ENCODE assay signal across 28 cellular contexts in genomic region chr2:31386172-31386571, GRCh38. TPM values are rescaled to one million over a fixed set of nuclear protein-coding genes. Genes with fewer than 3 reads are reported as not detected.
"Had no signal": no experiment of that assay in that cellular context is flagged by ENCODE, and none has a peak within 500 bp of the region (broad histone marks: within the 10 kb centered on the region; RNA-seq: fewer than 3 reads in every experiment).

No MANE protein-coding gene starts in this region.

- H3K4me1 Mint-ChIP-seq: activated B cell treated with CpG ODN at 0.5 μM for 24 hours; activated naive CD4-positive, alpha-beta T cell treated with anti-CD3 and anti-CD28 coated beads, Interleukin-2, amount 50 U/mL, for 24 hours; activated naive CD8-positive, alpha-beta T cell treated with anti-CD3 and anti-CD28 coated beads, Interleukin-2, amount 50 U/mL, for 24 hours had no signal

- H3K4me3 ChIP-seq: gastrocnemius medialis, psoas muscle, spleen, tibial nerve, uterus had no signal

- H3K4me3 Mint-ChIP-seq: activated B cell treated with CpG ODN at 0.5 μM for 24 hours; activated CD4-positive, alpha-beta T cell treated with anti-CD3 and anti-CD28 coated beads for 36 hours; activated CD8-positive, alpha-beta memory T cell treated with anti-CD3 and anti-CD28 coated beads, Interleukin-2, amount 10 ng/mL, durations not matched to agents 7 days and 5 days; activated CD8-positive, alpha-beta T cell treated with anti-CD3 and anti-CD28 coated beads, Interleukin-2, amount 10 ng/mL, durations not matched to agents 7 days and 5 days; activated naive CD4-positive, alpha-beta T cell treated with anti-CD3 and anti-CD28 coated beads, Interleukin-2, amount 50 U/mL, for 24 hours; activated naive CD8-positive, alpha-beta T cell treated with anti-CD3 and anti-CD28 coated beads, Interleukin-2, amount 50 U/mL, for 24 hours; dendritic cell treated with granulocyte-macrophage colony-stimulating factor and Interleukin-4, amounts not matched to agents 40 ng/mL and 50 ng/mL, for 4 days; memory B cell; naive thymus-derived CD4-positive, alpha-beta T cell; T-cell had no signal

- H3K4me1 ChIP-seq: parathyroid adenoma, psoas muscle, spleen, tibial nerve, uterus had no signal

- H3K36me3 Mint-ChIP-seq: activated naive CD4-positive, alpha-beta T cell treated with anti-CD3 and anti-CD28 coated beads, Interleukin-2, amount 50 U/mL, for 24 hours; memory B cell; naive thymus-derived CD4-positive, alpha-beta T cell; T-cell had no signal

- H3K27ac Mint-ChIP-seq: activated B cell treated with CpG ODN at 0.5 μM for 24 hours; activated CD4-positive, alpha-beta T cell treated with anti-CD3 and anti-CD28 coated beads for 36 hours; activated CD8-positive, alpha-beta memory T cell treated with anti-CD3 and anti-CD28 coated beads, Interleukin-2, amount 10 ng/mL, durations not matched to agents 7 days and 5 days; activated CD8-positive, alpha-beta T cell treated with anti-CD3 and anti-CD28 coated beads, Interleukin-2, amount 10 ng/mL, durations not matched to agents 7 days and 5 days; activated naive CD4-positive, alpha-beta T cell treated with anti-CD3 and anti-CD28 coated beads, Interleukin-2, amount 50 U/mL, for 24 hours; activated naive CD8-positive, alpha-beta T cell treated with anti-CD3 and anti-CD28 coated beads, Interleukin-2, amount 50 U/mL, for 24 hours; activated T-helper 2 cell treated with anti-CD3 and anti-CD28 coated beads, Interferon-gamma antibody, Interleukin-2, Interleukin-4, amounts not matched to agents 10 μg/mL and 5 μg/mL and 100 μg/mL, durations not matched to agents 14 hours and 24 hours and 36 hours; memory B cell; naive thymus-derived CD4-positive, alpha-beta T cell; T-cell had no signal

- H3K9me3 Mint-ChIP-seq: activated B cell treated with CpG ODN at 0.5 μM for 24 hours; activated naive CD4-positive, alpha-beta T cell treated with anti-CD3 and anti-CD28 coated beads, Interleukin-2, amount 50 U/mL, for 24 hours; activated naive CD8-positive, alpha-beta T cell treated with anti-CD3 and anti-CD28 coated beads, Interleukin-2, amount 50 U/mL, for 24 hours; activated T-helper 2 cell treated with anti-CD3 and anti-CD28 coated beads, Interferon-gamma antibody, Interleukin-2, Interleukin-4, amounts not matched to agents 10 μg/mL and 5 μg/mL and 100 μg/mL, durations not matched to agents 14 hours and 24 hours and 36 hours; dendritic cell treated with granulocyte-macrophage colony-stimulating factor and Interleukin-4, amounts not matched to agents 40 ng/mL and 50 ng/mL, for 4 days; memory B cell; naive thymus-derived CD4-positive, alpha-beta T cell; T-cell had no signal

- H2AFZ ChIP-seq: parathyroid adenoma had no signal

- ATAC-seq: activated CD4-positive, alpha-beta T cell treated with anti-CD3 and anti-CD28 coated beads for 36 hours; activated CD8-positive, alpha-beta memory T cell treated with anti-CD3 and anti-CD28 coated beads, Interleukin-2, amount 10 ng/mL, durations not matched to agents 7 days and 5 days; activated CD8-positive, alpha-beta T cell treated with anti-CD3 and anti-CD28 coated beads, Interleukin-2, amount 10 ng/mL, durations not matched to agents 7 days and 5 days; activated naive CD8-positive, alpha-beta T cell treated with anti-CD3 and anti-CD28 coated beads, Interleukin-2, amount 50 U/mL, for 24 hours; gastrocnemius medialis; left colon; naive thymus-derived CD4-positive, alpha-beta T cell; psoas muscle; right cardiac atrium; T-cell had no signal

- DNase-seq: activated B cell treated with CpG ODN at 0.5 μM for 24 hours; activated CD4-positive, alpha-beta T cell treated with anti-CD3 and anti-CD28 coated beads for 36 hours; activated CD8-positive, alpha-beta memory T cell treated with anti-CD3 and anti-CD28 coated beads, Interleukin-2, amount 10 ng/mL, durations not matched to agents 7 days and 5 days; activated CD8-positive, alpha-beta T cell treated with anti-CD3 and anti-CD28 coated beads, Interleukin-2, amount 10 ng/mL, durations not matched to agents 7 days and 5 days; activated naive CD8-positive, alpha-beta T cell treated with anti-CD3 and anti-CD28 coated beads, Interleukin-2, amount 50 U/mL, for 24 hours; activated T-cell treated with anti-CD3 and anti-CD28 coated beads, Interleukin-2, amount 50 U/mL, for 48 hours; amygdala; central memory CD4-positive, alpha-beta T cell; effector CD4-positive, alpha-beta T cell; gastrocnemius medialis; glutamatergic neuron; left colon; midbrain; naive thymus-derived CD4-positive, alpha-beta T cell; nucleus accumbens; psoas muscle; right cardiac atrium; spleen; stimulated activated naive CD4-positive, alpha-beta T cell treated with Interleukin-2 at 50 U/mL for 16 hours; T-cell; uterus had no signal

- H3K36me3 ChIP-seq: gastrocnemius medialis, spleen, tibial nerve, uterus had no signal

- H3K27me3 Mint-ChIP-seq: activated B cell treated with CpG ODN at 0.5 μM for 24 hours; activated naive CD4-positive, alpha-beta T cell treated with anti-CD3 and anti-CD28 coated beads, Interleukin-2, amount 50 U/mL, for 24 hours had no signal

- H3K27ac ChIP-seq: gastrocnemius medialis, parathyroid adenoma, psoas muscle, spleen, tibial nerve, uterus had no signal

- H3K9me3 ChIP-seq: gastrocnemius medialis, psoas muscle, spleen, tibial nerve, uterus had no signal

- H3K9ac ChIP-seq: parathyroid adenoma had no signal

- H3K27me3 ChIP-seq: gastrocnemius medialis, tibial nerve, uterus had no signal

- H3K79me2 ChIP-seq: parathyroid adenoma had no signal

RNA-seq across cellular contexts. Expression of gene XDH, which starts 28.4 kb away (rescaled TPM):
- total RNA-seq: activated B cell treated with CpG ODN at 0.5 μM for 24 hours; activated CD8-positive, alpha-beta T cell treated with anti-CD3 and anti-CD28 coated beads, Interleukin-2, amount 10 ng/mL, durations not matched to agents 7 days and 5 days; activated T-helper 2 cell treated with anti-CD3 and anti-CD28 coated beads, Interferon-gamma antibody, Interleukin-2, Interleukin-4, amounts not matched to agents 10 μg/mL and 5 μg/mL and 100 μg/mL, durations not matched to agents 14 hours and 24 hours and 36 hours; spleen; temporal lobe had no signal
- polyA plus RNA-seq: naive thymus-derived CD4-positive, alpha-beta T cell; right cardiac atrium had no signal
